ENCODE assay signal across 20 cellular contexts in genomic region chr16:48133455-48134226, GRCh38. TPM values are rescaled to one million over a fixed set of nuclear protein-coding genes. Genes with fewer than 3 reads are reported as not detected.
DNase-seq lines count a peak whose midpoint lies in the region; ATAC-seq, FAIRE-seq and TF ChIP-seq lines count a peak whose summit lies in the region.
"Had no signal": no experiment of that assay in that cellular context is flagged by ENCODE, and none has a peak within 500 bp of the region (broad histone marks: within the 10 kb centered on the region; RNA-seq: fewer than 3 reads in every experiment).

No MANE protein-coding gene starts in this region.

- H3K36me3 ChIP-seq in pancreas, result no peaks in the 10 kb centered on the region
- H3K36me3 ChIP-seq: SJCRH30 had no signal

- H3K27me3 ChIP-seq in pancreas, result no peaks in the 10 kb centered on the region
- H3K27me3 ChIP-seq: SJCRH30 had no signal

- H3K27ac ChIP-seq in epithelial cell of prostate (no peak overlapping the region), pancreas (no peak overlapping the region)
- H3K27ac ChIP-seq: RWPE1, SJCRH30 had no signal

- FAIRE-seq in pancreas (lab: Jason Lieb, UNC), result no peak

- DNase-seq in DMS79 treated with DMSO at 0.1 percent for 48 hours (lab: John Stamatoyannopoulos, UW) (peak; percentile 29), NCI-H2029 (lab: John Stamatoyannopoulos, UW) (peak; percentile 27), epithelial cell of prostate (ENCODE audit: low read depth, low spot score) (peak; percentile 26), pancreas (peak in 3 of 6 donors; percentile 23 to 55 (median 42)), OCI-M2 (lab: John Stamatoyannopoulos, UW; ENCODE audit: unreplicated experiment) (no peak), glomerular visceral epithelial cell (ENCODE audit: extremely low spot score) (no peak)
- no peak for DNase-seq in stimulated activated CD4-positive, alpha-beta T cell treated with anti-CD3 and anti-CD28 coated beads, Interleukin-2, amount 100 ng/mL, for 48 hours
- DNase-seq: ACHN, AML-193, Caco-2, DMS153, H7, NCI-H1436, NCI-H345, NCI-H526 treated with DMSO at 0.1 percent for 48 hours, PC-3, SJCRH30 had no signal

- no peak for TF ChIP-seq CTCF in pancreas (IDR thresholded peaks at IDR 0.05)

- WGBS in pancreas, 2 donors, result 72 to 77% methylated on average over 18 of the region's 18 CpGs

- no peak overlapping the region for H3K4me3 ChIP-seq in pancreas
- H3K4me3 ChIP-seq: SJCRH30 had no signal

- no peaks in the 10 kb centered on the region for H3K9me3 ChIP-seq in pancreas
- H3K9me3 ChIP-seq: Caco-2, SJCRH30 had no signal

- intact Hi-C loops in pancreas (cut with DNase I), result no loop called here

- peaks cover 4 to 10% (median 9%) of the 10 kb centered on the region in 3 donors for H3K4me1 ChIP-seq in pancreas
- H3K4me1 ChIP-seq: Caco-2, SJCRH30 had no signal

- peak; percentile 49 to 60 (median 53) for ATAC-seq in pancreas
- no peak for ATAC-seq in HG02642 (IDR thresholded peaks at IDR 0.05; ENCODE audit: poor library complexity, unreplicated experiment)
- ATAC-seq: PC-3 had no signal

RNA-seq across cellular contexts. Expression of gene ABCC12, which starts 22.2 kb away (rescaled TPM):
- not detected for total RNA-seq in pancreas
- not detected for polyA plus RNA-seq in pancreas
- total RNA-seq: Caco-2, H7, PC-3, SJCRH30 had no signal
- polyA plus RNA-seq: CD14-positive monocyte had no signal

Comparison
In these comparisons a context has a peak if more than half of its experiments do, and no peak if none do; other contexts are left out.
1. DNase-seq: peak in DMS79 treated with DMSO at 0.1 percent for 48 hours (single experiment), NCI-H2029 (single experiment) and epithelial cell of prostate (single experiment); none in stimulated activated CD4-positive, alpha-beta T cell treated with anti-CD3 and anti-CD28 coated beads, Interleukin-2, amount 100 ng/mL, for 48 hours (0 of 2), OCI-M2 (single experiment) and glomerular visceral epithelial cell (single experiment).